ENCODE assay signal across 1 cellular context in genomic region chr17:48457080-48457836, GRCh38.
TF ChIP-seq lines count a peak whose summit lies in the region.

No MANE protein-coding gene starts in this region.

TF ChIP-seq in H1, 55 proteins besides CTCF, POLR2A, EP300 and RAD21 (continued from another document):
- TF ChIP-seq GABPA (IDR thresholded peaks at IDR 0.05; ENCODE audit: borderline replicate concordance, insufficient read depth, low read length) = peak; percentile 33; the same call in 1 of the 2 replicates
- no peak for TF ChIP-seq SP2 (IDR thresholded peaks at IDR 0.05; ENCODE audit: low read length)
- TF ChIP-seq BACH1 (IDR thresholded peaks at IDR 0.05; ENCODE audit: low read length) = no peak
- no peak for TF ChIP-seq EGR1 (IDR thresholded peaks at IDR 0.05; ENCODE audit: borderline replicate concordance, low read depth, low read length)
- no peak for TF ChIP-seq YY1 (IDR thresholded peaks at IDR 0.05; ENCODE audit: low read depth, low read length)
- no peak for TF ChIP-seq HDAC2 (IDR thresholded peaks at IDR 0.05; ENCODE audit: borderline replicate concordance in 1 of 2, low read depth in 2 of 2, low read length in 2 of 2)
- peak; percentile 85 for TF ChIP-seq MAX (IDR thresholded peaks at IDR 0.05)
- TF ChIP-seq SP4 (IDR thresholded peaks at IDR 0.05; ENCODE audit: low read length) = no peak
- TF ChIP-seq E2F6 (IDR thresholded peaks at IDR 0.05) = peak; percentile 72
- no peak for TF ChIP-seq CBX5 (IDR thresholded peaks at IDR 0.05; ENCODE audit: low read depth, low read length)
- TF ChIP-seq POU5F1 (IDR thresholded peaks at IDR 0.05; ENCODE audit: low read depth, low read length) = no peak
- TF ChIP-seq NRF1 (IDR thresholded peaks at IDR 0.05; ENCODE audit: low read depth, low read length) = no peak
- no peak for TF ChIP-seq KDM4A (IDR thresholded peaks at IDR 0.05; ENCODE audit: low read depth, low read length, severe bottlenecking)
- TF ChIP-seq PHF8 (conservative IDR thresholded peaks at IDR 0.05; ENCODE audit: low read depth, low read length) = no peak
- TF ChIP-seq USF2 (IDR thresholded peaks at IDR 0.05; ENCODE audit: low read length) = no peak
- peak; percentile 52 for TF ChIP-seq EZH2 (IDR thresholded peaks at IDR 0.05; ENCODE audit: low read depth, low read length, severe bottlenecking)
- no peak for TF ChIP-seq TBP (IDR thresholded peaks at IDR 0.05; ENCODE audit: low read depth, low read length)
- peak; percentile 44 for TF ChIP-seq CREB1 (IDR thresholded peaks at IDR 0.05)
- TF ChIP-seq TCF12 (IDR thresholded peaks at IDR 0.05; ENCODE audit: low read depth, low read length) = peak; percentile 80; the same call in 1 of the 2 replicates
TF ChIP-seq in H1: peak in this region for 7.
